Comparison of ENCODE assay signal across 16 cellular contexts in genomic region chr2:160227252-160227651, GRCh38. TPM values are rescaled to one million over a fixed set of nuclear protein-coding genes. Genes with fewer than 3 reads are reported as not detected.
DNase-seq lines count a peak whose midpoint lies in the region; ATAC-seq, FAIRE-seq and TF ChIP-seq lines count a peak whose summit lies in the region.
"Had no signal": no experiment of that assay in that cellular context is flagged by ENCODE, and none has a peak within 500 bp of the region (broad histone marks: within the 10 kb centered on the region; RNA-seq: fewer than 3 reads in every experiment).

No MANE protein-coding gene starts in this region.

- peaks cover 33% of the 10 kb centered on the region for H3K9me1 ChIP-seq in IMR-90 (ENCODE audit: insufficient read depth, low read length)

- H3K36me3 Mint-ChIP-seq in MCF 10A (ENCODE audit: insufficient read depth, unreplicated experiment): peaks cover 6% of the 10 kb centered on the region

- no TSS peak for BruUV-seq in IMR-90 (replicated peaks; lab: Mats Ljungman, UMichigan)
- no TSS peak for BruUV-seq in MCF 10A (replicated peaks; lab: Mats Ljungman, UMichigan)

- peak overlapping the region; percentile 99 for H3K27ac Mint-ChIP-seq in MCF 10A (ENCODE audit: low read depth, unreplicated experiment)
- H3K27ac Mint-ChIP-seq: activated T-cell treated with anti-CD3 and anti-CD28 coated beads, Interleukin-2, amount 50 U/mL, for 72 hours had no signal

- POLR2A ChIA-PET in IMR-90 (lab: Charles Lee; ENCODE audit: unreplicated experiment) (no interaction called here), MCF 10A (lab: Yijun Ruan, JAX) (interaction anchor here (0.6 to 15.1 kb wide), 8 partner anchors 13 to 679 kb away, joined by 3 to 212 read pairs (median 5); no protein-coding TSS in a partner anchor)

- H3K27ac ChIP-seq in IMR-90 (ENCODE audit: insufficient read depth, low read length) (no peak overlapping the region; the same call in 1 of the 2 replicates), left lung (peak overlapping the region; percentile 62 to 65), thyroid gland (peak overlapping the region in 2 of 3 donors; percentile 41 to 65)
- H3K27ac ChIP-seq: right lobe of liver had no signal

- H3K27me3 Mint-ChIP-seq in MCF 10A (ENCODE audit: insufficient read depth, unreplicated experiment): no peaks in the 10 kb centered on the region

- H3K56ac ChIP-seq in IMR-90 (ENCODE audit: extremely low read depth, insufficient read depth, low read length): peak overlapping the region; percentile 14; the same call in 1 of the 2 replicates

- H2BK20ac ChIP-seq in IMR-90 (ENCODE audit: low read depth, low read length): peak overlapping the region; percentile 55

- H2AK5ac ChIP-seq in IMR-90 (ENCODE audit: low read depth, low read length): peak overlapping the region; percentile 68

- H3K4me1 Mint-ChIP-seq in MCF 10A (ENCODE audit: insufficient read depth, unreplicated experiment): peaks cover 75% of the 10 kb centered on the region

- H2AK9ac ChIP-seq in IMR-90 (replicated peaks; ENCODE audit: low read depth, low read length, poor library complexity): no peak overlapping the region

- WGBS in IMR-90 (ENCODE audit: extremely low coverage in 2 of 2, insufficient read length in 1 of 2), 2 experiments: 0% methylated on average over 2 of the region's 3 CpGs; no CpG with 5 or more reads in 1 of the 2 experiments
- 53 to 65% methylated on average over 3 of the region's 3 CpGs for WGBS in thyroid gland, 2 donors

- peak overlapping the region in 1 of 2 experiments; percentile 27; a peak in 2 of 4 replicates for H4K8ac ChIP-seq in IMR-90 (ENCODE audit: low read depth in 2 of 2, low read length in 2 of 2)

- ATAC-seq in IMR-90 (ENCODE audit: low read depth) (no peak), left lung (peak; percentile 21), HG02798 (IDR thresholded peaks at IDR 0.05; ENCODE audit: poor library complexity, unreplicated experiment) (no peak), HG03097 (IDR thresholded peaks at IDR 0.05; ENCODE audit: low FRiP score, unreplicated experiment) (no peak), HG03442 (IDR thresholded peaks at IDR 0.05; ENCODE audit: unreplicated experiment) (no peak)
- ATAC-seq: activated T-cell treated with anti-CD3 and anti-CD28 coated beads, Interleukin-2, amount 50 U/mL, for 72 hours had no signal

- CTCF ChIA-PET in IMR-90 (lab: Yijun Ruan, JAX) (no interaction called here), MCF 10A (lab: Yijun Ruan, JAX) (interaction anchor here (0.7 to 5.3 kb wide), 5 partner anchors 7 to 160 kb away, joined by 3 to 31 read pairs (median 12); no protein-coding TSS in a partner anchor)

- no peaks in the 10 kb centered on the region for H3K36me3 ChIP-seq in IMR-90 (ENCODE audit: control insufficient read depth, insufficient read depth, low read length)
- no peaks in the 10 kb centered on the region for H3K36me3 ChIP-seq in left lung
- no peaks in the 10 kb centered on the region for H3K36me3 ChIP-seq in thyroid gland
- H3K36me3 ChIP-seq: right lobe of liver had no signal

- H3K4me2 ChIP-seq in IMR-90 (ENCODE audit: low read depth, low read length): no peak overlapping the region

- H3K9me3 ChIP-seq in IMR-90 (ENCODE audit: control insufficient read depth, insufficient read depth, low read length): no peaks in the 10 kb centered on the region
- H3K9me3 ChIP-seq in left lung: no peaks in the 10 kb centered on the region
- no peaks in the 10 kb centered on the region for H3K9me3 ChIP-seq in thyroid gland
- H3K9me3 ChIP-seq: right lobe of liver had no signal

- dilution Hi-C loops in IMR-90 (cut with HindIII; ENCODE audit: low sequenced_read_pairs, unreplicated experiment): no loop called here

- H2BK5ac ChIP-seq in IMR-90 (ENCODE audit: low read depth, low read length, poor library complexity, severe bottlenecking): peak overlapping the region; percentile 79

- H3K4me1 ChIP-seq in IMR-90 (ENCODE audit: control insufficient read depth, insufficient read depth, low read length) (peaks cover 24% of the 10 kb centered on the region), left lung (peaks cover 9 to 10% of the 10 kb centered on the region in 2 donors), thyroid gland (peaks cover 22 to 59% of the 10 kb centered on the region in 2 donors)

- no peaks in the 10 kb centered on the region for H4K20me1 ChIP-seq in IMR-90 (ENCODE audit: insufficient read depth, low read length)

- H3K14ac ChIP-seq in IMR-90 (replicated peaks; ENCODE audit: low read depth, low read length): peak overlapping the region; percentile 41

- intact Hi-C loops in IMR-90 (cut with micrococcal nuclease) (no loop called here), MCF 10A (cut with micrococcal nuclease) (loop anchor here (10.0 kb wide), 1 partner anchor 178 kb away; no protein-coding TSS in a partner anchor), left lung (cut with DNase I) (no loop called here), thyroid gland (cut with DNase I) (no loop called here)

- H3K79me1 ChIP-seq in IMR-90 (ENCODE audit: low read depth in 1 of 2, low read length in 2 of 2): peaks cover 0 to 6% of the 10 kb centered on the region in 2 experiments; a peak in 1 of 4 replicates

- H3K27me3 ChIP-seq in IMR-90 (ENCODE audit: control insufficient read depth, insufficient read depth, low read length): no peaks in the 10 kb centered on the region
- no peaks in the 10 kb centered on the region for H3K27me3 ChIP-seq in left lung
- no peaks in the 10 kb centered on the region for H3K27me3 ChIP-seq in thyroid gland
- H3K27me3 ChIP-seq: right lobe of liver had no signal

- H3K4ac ChIP-seq in IMR-90 (ENCODE audit: low read depth, low read length): peak overlapping the region; percentile 79

- no peak overlapping the region for H2AFZ ChIP-seq in IMR-90 (replicated peaks; ENCODE audit: low read length, poor library complexity)

- DNase-seq in IMR-90: peak; percentile 75
- DNase-seq in MCF 10A (ENCODE audit: unreplicated experiment): peak; percentile 82
- DNase-seq in left lung: no peak
- no peak for DNase-seq in thyroid gland
- no peak for DNase-seq in H54 (ENCODE audit: insufficient read length, low spot score)
- DNase-seq: activated CD4-positive, CD25-positive, alpha-beta regulatory T cell; activated T-cell treated with anti-CD3 and anti-CD28 coated beads, Interleukin-2, amount 50 U/mL, for 72 hours; glutamatergic neuron; Kasumi-1; right lobe of liver; Right ventricle myocardium superior had no signal

- peak overlapping the region; percentile 61 for H2BK120ac ChIP-seq in IMR-90 (ENCODE audit: low read depth, low read length)

- no peak for TF ChIP-seq RAD21 in IMR-90 (IDR thresholded peaks at IDR 0.05; ENCODE audit: low read length)

- in situ Hi-C loops in IMR-90 (cut with MboI; ENCODE audit: low sequenced_read_pairs): no loop called here

- H3K23ac ChIP-seq in IMR-90 (ENCODE audit: low read depth, low read length): peak overlapping the region; percentile 67; the same call in 1 of the 2 replicates

- TF ChIP-seq POLR2A in IMR-90 (IDR thresholded peaks at IDR 0.05; ENCODE audit: low read depth, low read length) (no peak), thyroid gland (IDR thresholded peaks at IDR 0.05) (no peak), H54 (IDR thresholded peaks at IDR 0.05; ENCODE audit: low read depth, low read length) (no peak)

- no peak overlapping the region; the same call in 1 of the 2 replicates for H3K18ac ChIP-seq in IMR-90 (ENCODE audit: low read depth, low read length)

- TF ChIP-seq CTCF in IMR-90 (conservative IDR thresholded peaks at IDR 0.05; ENCODE audit: low read depth, low read length): no peak
- no peak for TF ChIP-seq CTCF in MCF 10A (IDR thresholded peaks at IDR 0.05; ENCODE audit: unreplicated experiment)
- TF ChIP-seq CTCF in left lung (IDR thresholded peaks at IDR 0.05): no peak
- TF ChIP-seq CTCF in thyroid gland (IDR thresholded peaks at IDR 0.05): no peak

- H4K91ac ChIP-seq in IMR-90 (ENCODE audit: insufficient read depth, low read depth, low read length): peak overlapping the region; percentile 56

- H3K9ac ChIP-seq in IMR-90 (ENCODE audit: low read depth, low read length): no peak overlapping the region

- FAIRE-seq in H54 (lab: Jason Lieb, UNC): no peak
- FAIRE-seq: D721Med had no signal

- no peak overlapping the region for H4K5ac ChIP-seq in IMR-90 (ENCODE audit: low read depth, low read length)

- H3K4me3 ChIP-seq in IMR-90 (ENCODE audit: insufficient read depth, low read depth, low read length) (no peak overlapping the region), left lung (no peak overlapping the region), thyroid gland (replicated peaks in 1 of 3) (no peak overlapping the region)
- H3K4me3 ChIP-seq: right lobe of liver had no signal

- H3K4me3 Mint-ChIP-seq in MCF 10A (ENCODE audit: unreplicated experiment): peak overlapping the region; percentile 63
- H3K4me3 Mint-ChIP-seq: activated T-cell treated with anti-CD3 and anti-CD28 coated beads, Interleukin-2, amount 50 U/mL, for 72 hours had no signal

- peak overlapping the region; percentile 64; the same call in 2 of the 3 replicates for H2BK15ac ChIP-seq in IMR-90 (ENCODE audit: low read depth, low read length)

- H3K9me3 Mint-ChIP-seq in MCF 10A (ENCODE audit: unreplicated experiment): no peaks in the 10 kb centered on the region
- H3K9me3 Mint-ChIP-seq: activated T-cell treated with anti-CD3 and anti-CD28 coated beads, Interleukin-2, amount 50 U/mL, for 72 hours had no signal

TF ChIP-seq in IMR-90, 13 proteins besides CTCF, POLR2A, EP300 and RAD21:
- TF ChIP-seq FOS (IDR thresholded peaks at IDR 0.05; ENCODE audit: low read depth, low read length): 0 out of 2 replicates have a peak, but pooled peaks have one; percentile 22
- no peak for TF ChIP-seq BHLHE40 (IDR thresholded peaks at IDR 0.05; ENCODE audit: low read depth, low read length)
- no peak for TF ChIP-seq USF2 (IDR thresholded peaks at IDR 0.05; ENCODE audit: low read depth, low read length)
- no peak for TF ChIP-seq MXI1 (IDR thresholded peaks at IDR 0.05; ENCODE audit: borderline replicate concordance, low read depth, low read length)
- TF ChIP-seq CHD1 (IDR thresholded peaks at IDR 0.05; ENCODE audit: low read depth, low read length): no peak

RNA-seq across cellular contexts. Expression of gene ITGB6, which starts 27.2 kb away (rescaled TPM):
- total RNA-seq in IMR-90 (2012; rRNA removed) (under 0.01 TPM in 1 of 2 replicates, not detected in the other), MCF 10A (2022) (3.8 and 6.9 TPM in 2 replicates), left lung (100 to 1,000 TPM in 1 of 2 donors, 10 to 100 TPM in 1; 58.3 to 227 TPM), thyroid gland (10 to 100 TPM; 11.1 to 17.2 (median 13.4) TPM)
- not detected in 2 replicates for polyA plus RNA-seq in IMR-90 (2012; rRNA removed)
- polyA plus RNA-seq in IMR-90 (2012; cell fraction: cytosol; rRNA removed): not detected in 2 replicates
- 0.02 TPM in 1 of 2 replicates, not detected in the other for polyA plus RNA-seq in IMR-90 (2012; cell fraction: nucleus; rRNA removed; ENCODE audit: low replicate concordance)
- total RNA-seq: activated T-cell treated with anti-CD3 and anti-CD28 coated beads, Interleukin-2, amount 50 U/mL, for 72 hours; mesenteric fat pad had no signal

Comparison
In these comparisons a context has a peak if more than half of its experiments do, and no peak if none do; other contexts are left out.
1. DNase-seq: peak in IMR-90 (single experiment) and MCF 10A (single experiment); none in left lung (0 of 2), thyroid gland (0 of 2) and H54 (single experiment).